In the genomic region with DNA sequence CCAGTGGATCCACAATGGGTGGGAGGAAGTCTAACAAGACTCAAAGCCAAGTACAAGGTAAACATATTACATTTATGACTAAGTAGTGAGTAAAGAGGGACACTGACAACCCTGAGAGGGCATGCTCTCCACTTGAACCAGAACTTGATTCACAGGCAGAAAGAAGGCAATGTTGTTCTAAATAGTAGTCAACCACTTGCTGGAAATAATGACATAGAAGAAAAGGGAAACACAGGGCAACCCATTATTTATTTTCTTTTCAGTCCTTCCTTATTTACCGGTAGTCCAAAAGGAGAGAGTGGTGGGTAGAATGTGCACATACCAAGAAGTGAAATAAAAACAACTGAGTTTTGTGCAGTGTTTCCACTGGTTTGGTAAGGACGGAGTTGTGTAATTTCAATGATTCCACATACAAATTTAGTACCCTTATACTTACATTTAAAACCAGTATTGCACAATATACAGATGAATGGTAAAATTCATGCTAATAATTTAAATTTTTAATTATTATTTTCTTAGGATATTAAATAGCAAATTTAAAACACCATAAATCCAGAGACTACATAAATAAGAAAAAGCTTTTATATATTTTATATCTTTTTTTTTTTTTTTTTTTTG, we compare ENCODE assay signal across 27 cellular contexts.
DNase-seq lines count a peak whose midpoint lies in the region; ATAC-seq, FAIRE-seq and TF ChIP-seq lines count a peak whose summit lies in the region.
"Had no signal": no experiment of that assay in that cellular context is flagged by ENCODE, and none has a peak within 500 bp of the region (broad histone marks: within the 10 kb centered on the region; RNA-seq: fewer than 3 reads in every experiment).

No MANE protein-coding gene starts in this region.

- no peak overlapping the region for H3K27ac Mint-ChIP-seq in activated CD4-positive, alpha-beta memory T cell treated with anti-CD3 and anti-CD28 coated beads, Interleukin-2, amount 10 ng/mL, durations not matched to agents 7 days and 5 days
- H3K27ac Mint-ChIP-seq: activated CD4-positive, alpha-beta T cell treated with anti-CD3 and anti-CD28 coated beads for 36 hours; dendritic cell treated with granulocyte-macrophage colony-stimulating factor and Interleukin-4, amounts not matched to agents 40 ng/mL and 50 ng/mL, for 4 days had no signal

- no peak for TF ChIP-seq CTCF in bronchial epithelial cell (IDR thresholded peaks at IDR 0.05; ENCODE audit: insufficient read depth, low read length, severe bottlenecking)

- no peaks in the 10 kb centered on the region for H3K4me1 Mint-ChIP-seq in activated CD4-positive, alpha-beta memory T cell treated with anti-CD3 and anti-CD28 coated beads, Interleukin-2, amount 10 ng/mL, durations not matched to agents 7 days and 5 days
- H3K4me1 Mint-ChIP-seq: activated CD4-positive, alpha-beta T cell treated with anti-CD3 and anti-CD28 coated beads for 36 hours had no signal

- H3K9me3 Mint-ChIP-seq in activated CD4-positive, alpha-beta memory T cell treated with anti-CD3 and anti-CD28 coated beads, Interleukin-2, amount 10 ng/mL, durations not matched to agents 7 days and 5 days: no peaks in the 10 kb centered on the region

- CTCF ChIA-PET in activated CD4-positive, alpha-beta memory T cell treated with anti-CD3 and anti-CD28 coated beads, Interleukin-2, amount 10 ng/mL, durations not matched to agents 7 days and 5 days (lab: Charles Lee): no interaction called here

- no peaks in the 10 kb centered on the region for H3K27me3 ChIP-seq in MG63
- H3K27me3 ChIP-seq in bronchial epithelial cell (ENCODE audit: control insufficient read depth, insufficient read depth, low read length): no peaks in the 10 kb centered on the region
- H3K27me3 ChIP-seq: heart left ventricle, Peyer's patch, SJSA1, vagina had no signal

- no peak overlapping the region for H3K4me3 Mint-ChIP-seq in activated CD4-positive, alpha-beta memory T cell treated with anti-CD3 and anti-CD28 coated beads, Interleukin-2, amount 10 ng/mL, durations not matched to agents 7 days and 5 days
- H3K4me3 Mint-ChIP-seq: activated CD4-positive, alpha-beta T cell treated with anti-CD3 and anti-CD28 coated beads for 36 hours; dendritic cell treated with granulocyte-macrophage colony-stimulating factor and Interleukin-4, amounts not matched to agents 40 ng/mL and 50 ng/mL, for 4 days had no signal

- POLR2A ChIA-PET in activated CD4-positive, alpha-beta memory T cell treated with anti-CD3 and anti-CD28 coated beads, Interleukin-2, amount 10 ng/mL, durations not matched to agents 7 days and 5 days (lab: Charles Lee): no interaction called here

- FAIRE-seq in bronchial epithelial cell (lab: Jason Lieb, UNC): no peak
- FAIRE-seq: endometrium had no signal

- no peak overlapping the region for H3K4me3 ChIP-seq in MG63
- no peak overlapping the region for H3K4me3 ChIP-seq in bronchial epithelial cell (ENCODE audit: low read depth, low read length)
- H3K4me3 ChIP-seq: heart left ventricle, Peyer's patch, SJSA1, thoracic aorta, vagina had no signal

- no peak for ATAC-seq in HG02763 (IDR thresholded peaks at IDR 0.05; ENCODE audit: unreplicated experiment)
- ATAC-seq: activated CD4-positive, alpha-beta T cell treated with anti-CD3 and anti-CD28 coated beads for 36 hours; heart left ventricle; left cardiac atrium had no signal

- intact Hi-C loops in head of caudate nucleus (cut with DNase I): no loop called here

- no peaks in the 10 kb centered on the region for H3K36me3 Mint-ChIP-seq in activated CD4-positive, alpha-beta memory T cell treated with anti-CD3 and anti-CD28 coated beads, Interleukin-2, amount 10 ng/mL, durations not matched to agents 7 days and 5 days (ENCODE audit: low read depth)

- no peaks in the 10 kb centered on the region for H3K9me3 ChIP-seq in MG63
- H3K9me3 ChIP-seq: Peyer's patch, SJSA1, thoracic aorta, vagina had no signal

- H3K27me3 Mint-ChIP-seq in activated CD4-positive, alpha-beta memory T cell treated with anti-CD3 and anti-CD28 coated beads, Interleukin-2, amount 10 ng/mL, durations not matched to agents 7 days and 5 days: peaks cover 6% of the 10 kb centered on the region
- H3K27me3 Mint-ChIP-seq: dendritic cell treated with granulocyte-macrophage colony-stimulating factor and Interleukin-4, amounts not matched to agents 40 ng/mL and 50 ng/mL, for 4 days had no signal

- H3K36me3 ChIP-seq in MG63: no peaks in the 10 kb centered on the region
- no peaks in the 10 kb centered on the region for H3K36me3 ChIP-seq in bronchial epithelial cell (ENCODE audit: control insufficient read depth, insufficient read depth, low read length)
- H3K36me3 ChIP-seq: heart left ventricle, Peyer's patch, SJSA1, thoracic aorta, vagina had no signal

- DNase-seq in EL (peak; percentile 29), MG63 (peak; percentile 8), bronchial epithelial cell (ENCODE audit: low read depth) (peak; percentile 81), non-pigmented ciliary epithelial cell (ENCODE audit: low read depth) (peak; percentile 14), head of caudate nucleus (no peak)
- DNase-seq in activated CD4-positive, alpha-beta memory T cell treated with anti-CD3 and anti-CD28 coated beads, Interleukin-2, amount 10 ng/mL, durations not matched to agents 7 days and 5 days: no peak
- no peak for DNase-seq in activated CD4-positive, alpha-beta T cell treated with anti-CD3 and anti-CD28 coated beads for 4 hours
- DNase-seq: activated CD4-positive, alpha-beta T cell treated with anti-CD3 and anti-CD28 coated beads for 36 hours; activated naive CD4-positive, alpha-beta T cell; activated T-cell treated with anti-CD3 and anti-CD28 coated beads, Interleukin-2, amount 50 U/mL, for 48 hours; amygdala; caudate nucleus; heart left ventricle; KBM-7; left cardiac atrium; NCI-H146; NCI-H524 treated with DMSO at 0.1 percent for 48 hours; Peyer's patch; retina; stimulated activated CD4-positive, alpha-beta T cell treated with anti-CD3 and anti-CD28 coated beads, Interleukin-12 subunit alpha, Interleukin-12 subunit beta, amount 100 ng/mL, for 4 hours; stimulated activated naive CD4-positive, alpha-beta T cell treated with Interleukin-2 at 50 U/mL for 16 hours had no signal

Comparison
In these comparisons a context has a peak if more than half of its experiments do, and no peak if none do; other contexts are left out.
1. DNase-seq: peak in EL (single experiment), MG63 (single experiment), bronchial epithelial cell (single experiment) and non-pigmented ciliary epithelial cell (single experiment); none in activated CD4-positive, alpha-beta memory T cell treated with anti-CD3 and anti-CD28 coated beads, Interleukin-2, amount 10 ng/mL, durations not matched to agents 7 days and 5 days (single experiment), head of caudate nucleus (0 of 42) and activated CD4-positive, alpha-beta T cell treated with anti-CD3 and anti-CD28 coated beads for 4 hours (0 of 2).